ENCODE assay signal across 14 cellular contexts in genomic region chr2:106972782-106973181, GRCh38.
"Had no signal": no experiment of that assay in that cellular context is flagged by ENCODE, and none has a peak within 500 bp of the region (broad histone marks: within the 10 kb centered on the region; RNA-seq: fewer than 3 reads in every experiment).

No MANE protein-coding gene starts in this region.

- H3K27me3 Mint-ChIP-seq: central memory CD8-positive, alpha-beta T cell had no signal

- H3K9me3 ChIP-seq: body of pancreas, ovary, thyroid gland had no signal

- DNase-seq: activated CD4-positive, alpha-beta T cell treated with anti-CD3 and anti-CD28 coated beads for 4 hours; activated CD8-positive, alpha-beta memory T cell treated with anti-CD3 and anti-CD28 coated beads, Interleukin-2, amount 50 U/mL, for 48 hours; activated CD8-positive, alpha-beta T cell treated with anti-CD3 and anti-CD28 coated beads, Interleukin-2, amount 10 ng/mL, durations not matched to agents 7 days and 5 days; body of pancreas; dermis blood vessel endothelial cell; hypothalamus; nephron progenitor cell; ovary; stimulated activated CD4-positive, alpha-beta T cell treated with anti-CD3 and anti-CD28 coated beads, Interleukin-15, amount 100 ng/mL, for 24 hours; T-helper 1 cell; thyroid gland had no signal

- H3K4me1 ChIP-seq: body of pancreas, thyroid gland had no signal

- H3K4me1 Mint-ChIP-seq: central memory CD8-positive, alpha-beta T cell; stimulated activated effector memory CD8-positive, alpha-beta T cell treated with anti-CD3 and anti-CD28 coated beads, Interleukin-12 subunit alpha, Interleukin-12 subunit beta, amount 100 ng/mL, for 72 hours had no signal

- H3K36me3 Mint-ChIP-seq: stimulated activated effector memory CD8-positive, alpha-beta T cell treated with anti-CD3 and anti-CD28 coated beads, Interleukin-12 subunit alpha, Interleukin-12 subunit beta, amount 100 ng/mL, for 72 hours had no signal

- H3K27ac ChIP-seq: body of pancreas, ovary, thyroid gland, VCaP had no signal

- ATAC-seq: activated CD8-positive, alpha-beta T cell treated with anti-CD3 and anti-CD28 coated beads, Interleukin-2, amount 10 ng/mL, durations not matched to agents 7 days and 5 days; body of pancreas; stimulated activated effector memory CD8-positive, alpha-beta T cell treated with anti-CD3 and anti-CD28 coated beads, Interleukin-12 subunit alpha, Interleukin-12 subunit beta, amount 100 ng/mL, for 72 hours had no signal

- H3K36me3 ChIP-seq: ovary, thyroid gland had no signal

- H3K27ac Mint-ChIP-seq: activated CD8-positive, alpha-beta T cell treated with anti-CD3 and anti-CD28 coated beads, Interleukin-2, amount 10 ng/mL, durations not matched to agents 7 days and 5 days; nephron progenitor cell; stimulated activated effector memory CD8-positive, alpha-beta T cell treated with anti-CD3 and anti-CD28 coated beads, Interleukin-12 subunit alpha, Interleukin-12 subunit beta, amount 100 ng/mL, for 72 hours had no signal

- H3K4me3 ChIP-seq: body of pancreas, ovary, thyroid gland had no signal

- H3K27me3 ChIP-seq: body of pancreas, ovary, thyroid gland had no signal

- H3K4me3 Mint-ChIP-seq: activated CD8-positive, alpha-beta T cell treated with anti-CD3 and anti-CD28 coated beads, Interleukin-2, amount 10 ng/mL, durations not matched to agents 7 days and 5 days; central memory CD8-positive, alpha-beta T cell; nephron progenitor cell; stimulated activated effector memory CD8-positive, alpha-beta T cell treated with anti-CD3 and anti-CD28 coated beads, Interleukin-12 subunit alpha, Interleukin-12 subunit beta, amount 100 ng/mL, for 72 hours had no signal
